ENCODE assay signal across 13 cellular contexts in genomic region chr6:160221918-160222317, GRCh38. TPM values are rescaled to one million over a fixed set of nuclear protein-coding genes. Genes with fewer than 3 reads are reported as not detected.
DNase-seq lines count a peak whose midpoint lies in the region; ATAC-seq, FAIRE-seq and TF ChIP-seq lines count a peak whose summit lies in the region.
"Had no signal": no experiment of that assay in that cellular context is flagged by ENCODE, and none has a peak within 500 bp of the region (broad histone marks: within the 10 kb centered on the region; RNA-seq: fewer than 3 reads in every experiment).

No MANE protein-coding gene starts in this region.

- TF ChIP-seq RAD21 in A549 (conservative IDR thresholded peaks at IDR 0.05 in 1 of 2, IDR thresholded peaks at IDR 0.05 in 1 of 2), result no peak

- no peak overlapping the region for H3K18ac ChIP-seq in mesendoderm (ENCODE audit: low read length)

- CTCF ChIA-PET in A549 (lab: Yijun Ruan, JAX), result interaction anchor here (1.9 kb wide), 1 partner anchor 234 kb away, joined by 6 read pairs; no protein-coding TSS in a partner anchor

- H2AK5ac ChIP-seq in mesendoderm (ENCODE audit: low read length), result peak overlapping the region; percentile 5

- H3K9me3 ChIP-seq in A549 (peaks cover 3% of the 10 kb centered on the region; the same call in 1 of the 3 replicates), ascending aorta (peaks cover 0 to 18% of the 10 kb centered on the region in 2 donors), tibial artery (peaks cover 0 to 6% (median 0%) of the 10 kb centered on the region in 3 donors)

- H3K9ac ChIP-seq in mesendoderm (ENCODE audit: low read length), result no peak overlapping the region
- H3K9ac ChIP-seq: BLaER1 treated with 17β-estradiol and CSF1 and Interleukin-3, amounts not matched to agents 10 nM and 100 nM had no signal

- H3K4me3 ChIP-seq in A549, result no peak overlapping the region
- no peak overlapping the region for H3K4me3 ChIP-seq in ascending aorta
- H3K4me3 ChIP-seq in mesendoderm (ENCODE audit: low read length), result no peak overlapping the region
- no peak overlapping the region for H3K4me3 ChIP-seq in tibial artery
- H3K4me3 ChIP-seq: BLaER1 treated with 17β-estradiol and CSF1 and Interleukin-3, amounts not matched to agents 10 nM and 100 nM had no signal

- H2BK5ac ChIP-seq in mesendoderm (ENCODE audit: low read length), result no peak overlapping the region

- TF ChIP-seq POLR2A in A549 (IDR thresholded peaks at IDR 0.05; ENCODE audit: low read length), result no peak

- peak overlapping the region; percentile 18 to 52; a peak in 3 of 6 replicates for H3K27ac ChIP-seq in A549
- peak overlapping the region; percentile 58 to 69 for H3K27ac ChIP-seq in ascending aorta
- H3K27ac ChIP-seq in mesendoderm (ENCODE audit: low read depth, low read length), result no peak overlapping the region
- H3K27ac ChIP-seq in tibial artery, result peak overlapping the region; percentile 53 to 70
- H3K27ac ChIP-seq: 22Rv1; BLaER1 treated with 17β-estradiol and CSF1 and Interleukin-3, amounts not matched to agents 10 nM and 100 nM had no signal

- H3K79me1 ChIP-seq in mesendoderm (ENCODE audit: low read length), result no peaks in the 10 kb centered on the region

- H3K4me2 ChIP-seq in A549 (no peak overlapping the region), mesendoderm (ENCODE audit: low read length) (no peak overlapping the region)
- H3K4me2 ChIP-seq: BLaER1 treated with 17β-estradiol and CSF1 and Interleukin-3, amounts not matched to agents 10 nM and 100 nM had no signal

- TF ChIP-seq EP300 in A549 (IDR thresholded peaks at IDR 0.05), result no peak

- DNase-seq in A549 (ENCODE audit: low read depth in 1 of 2, low spot score in 1 of 2), result no peak
- DNase-seq in ascending aorta (ENCODE audit: low spot score in 2 of 2), result no peak
- no peak for DNase-seq in mesendoderm
- DNase-seq in tibial artery, result no peak
- DNase-seq in NCI-H2227 treated with DMSO at 0.1 percent for 48 hours (lab: John Stamatoyannopoulos, UW), result no peak
- no peak for DNase-seq in Ammon's horn (ENCODE audit: low spot score)
- DNase-seq in RPMI8226, result no peak
- DNase-seq: DMS 273 treated with DMSO at 0.1 percent for 48 hours had no signal

- no peak for ATAC-seq in A549

- TF ChIP-seq CTCF in A549 (IDR thresholded peaks at IDR 0.05) (no peak), ascending aorta (IDR thresholded peaks at IDR 0.05) (no peak), tibial artery (IDR thresholded peaks at IDR 0.05) (no peak)

- H2BK15ac ChIP-seq in mesendoderm (replicated peaks; ENCODE audit: low read depth), result no peak overlapping the region

- no peaks in the 10 kb centered on the region for H3K27me3 ChIP-seq in ascending aorta
- H3K27me3 ChIP-seq in mesendoderm (ENCODE audit: insufficient read depth, low read length, poor library complexity), result no peaks in the 10 kb centered on the region
- H3K27me3 ChIP-seq in tibial artery, result no peaks in the 10 kb centered on the region
- H3K27me3 ChIP-seq: BLaER1 treated with 17β-estradiol and CSF1 and Interleukin-3, amounts not matched to agents 10 nM and 100 nM had no signal

- no peak overlapping the region for H3K4ac ChIP-seq in mesendoderm (ENCODE audit: low read depth, low read length)

- no peak for FAIRE-seq in A549 (lab: Jason Lieb, UNC)
- FAIRE-seq: H54 had no signal

- 100% methylated on average over 1 of the region's 1 CpG for WGBS in A549 (ENCODE audit: missing lambda C conversion rate)
- no CpG with 5 or more reads among the region's 1 CpG for WGBS in mesendoderm (ENCODE audit: extremely low coverage, insufficient coverage, low lambda C conversion rate)

- intact Hi-C loops in ascending aorta (cut with DNase I) (loop anchor here (2.0 to 5.0 kb wide), 2 partner anchors 75 to 233 kb away; no protein-coding TSS in a partner anchor), tibial artery (cut with DNase I; ENCODE audit: low total_unique reads) (no loop called here)

- H2BK120ac ChIP-seq in mesendoderm (ENCODE audit: low read depth, low read length), result no peak overlapping the region

- H3K36me3 ChIP-seq in ascending aorta, result no peaks in the 10 kb centered on the region
- no peaks in the 10 kb centered on the region for H3K36me3 ChIP-seq in mesendoderm (ENCODE audit: control insufficient read depth, insufficient read depth, low read length)
- no peaks in the 10 kb centered on the region for H3K36me3 ChIP-seq in tibial artery
- H3K36me3 ChIP-seq: BLaER1 treated with 17β-estradiol and CSF1 and Interleukin-3, amounts not matched to agents 10 nM and 100 nM had no signal

- H3K4me1 ChIP-seq in A549 (0 out of 3 replicates have a peak, but pooled peaks cover 7% of the 10 kb centered on the region), ascending aorta (peaks cover 0 to 8% of the 10 kb centered on the region in 2 donors), mesendoderm (ENCODE audit: control insufficient read depth, low read depth, low read length) (peaks cover 4% of the 10 kb centered on the region), tibial artery (peaks cover 0 to 50% (median 12%) of the 10 kb centered on the region in 4 donors)
- H3K4me1 ChIP-seq: BLaER1 treated with 17β-estradiol and CSF1 and Interleukin-3, amounts not matched to agents 10 nM and 100 nM had no signal

- no peak overlapping the region for H3K56ac ChIP-seq in mesendoderm (ENCODE audit: low read length)

- no peaks in the 10 kb centered on the region for H3K79me2 ChIP-seq in mesendoderm (ENCODE audit: control insufficient read depth, insufficient read depth, low read length)

- no peak overlapping the region for H3K23ac ChIP-seq in mesendoderm (ENCODE audit: low read length)

- no peak overlapping the region for H4K5ac ChIP-seq in mesendoderm (ENCODE audit: low read length)

- POLR2A ChIA-PET in A549 (lab: Yijun Ruan, JAX), result interaction anchor here (1.1 kb wide), 1 partner anchor 130 kb away, joined by 3 read pairs; no protein-coding TSS in a partner anchor

- H4K8ac ChIP-seq in mesendoderm (ENCODE audit: low read depth, low read length), result no peak overlapping the region

TF ChIP-seq in A549, 52 proteins besides CTCF, POLR2A, EP300 and RAD21:
- TF ChIP-seq HES2 (IDR thresholded peaks at IDR 0.05), result no peak
- TF ChIP-seq SMC3 (IDR thresholded peaks at IDR 0.05), result no peak
- TF ChIP-seq ZSCAN20 (CRISPR knock-in tag; IDR thresholded peaks at IDR 0.05), result no peak
- TF ChIP-seq HDAC2 (IDR thresholded peaks at IDR 0.05), result no peak
- no peak for TF ChIP-seq RARB (CRISPR knock-in tag; IDR thresholded peaks at IDR 0.05)
- no peak for TF ChIP-seq HEYL (CRISPR knock-in tag; IDR thresholded peaks at IDR 0.05)
- no peak for TF ChIP-seq PHF8 (IDR thresholded peaks at IDR 0.05; ENCODE audit: borderline replicate concordance, low read depth)

RNA-seq across cellular contexts. Expression of gene SLC22A2, which starts 36.7 kb away (rescaled TPM):
- polyA plus RNA-seq in A549 (2011; rRNA removed) (not detected in 2 replicates), A549 (2017; fragmentation: RNase III; extraction: RNeasy Plus Mini Kit Qiagen cat#74134 plus additional on column Dnase treatment) (0.04 TPM in 1 of 3 replicates, not detected in the others)
- polyA plus RNA-seq in A549 (2012; cell fraction: cytosol; rRNA removed), result 0.03 TPM in 1 of 2 replicates, not detected in the other
- polyA plus RNA-seq in A549 (2012; cell fraction: nucleus; rRNA removed), result not detected in 2 replicates
- not detected in 2 replicates for polyA minus RNA-seq in A549 (2011; rRNA and poly(A)+ RNA removed)
- not detected for total RNA-seq in ascending aorta
- polyA plus RNA-seq in mesendoderm (2013, experiment 1 of 2), result 2.3 TPM
- polyA plus RNA-seq in mesendoderm (2013, experiment 2 of 2), result 2.2 TPM
- total RNA-seq: CD4-positive, CD25-positive, alpha-beta regulatory T cell; HepG2 had no signal
- polyA plus RNA-seq: CD4-positive, CD25-positive, alpha-beta regulatory T cell; HepG2 had no signal
